ENCODE assay signal across 1 cellular context in genomic region chr3:168988867-168989266, GRCh38.
A peak's percentile ranks its signal among the peaks of the same experiment; 100 is the strongest.
TF ChIP-seq lines count a peak whose summit lies in the region.

No MANE protein-coding gene starts in this region.

TF ChIP-seq in HepG2, 621 proteins besides CTCF, POLR2A, EP300 and RAD21 (continued from another document and continues in another):
- TF ChIP-seq, protein P1, sequence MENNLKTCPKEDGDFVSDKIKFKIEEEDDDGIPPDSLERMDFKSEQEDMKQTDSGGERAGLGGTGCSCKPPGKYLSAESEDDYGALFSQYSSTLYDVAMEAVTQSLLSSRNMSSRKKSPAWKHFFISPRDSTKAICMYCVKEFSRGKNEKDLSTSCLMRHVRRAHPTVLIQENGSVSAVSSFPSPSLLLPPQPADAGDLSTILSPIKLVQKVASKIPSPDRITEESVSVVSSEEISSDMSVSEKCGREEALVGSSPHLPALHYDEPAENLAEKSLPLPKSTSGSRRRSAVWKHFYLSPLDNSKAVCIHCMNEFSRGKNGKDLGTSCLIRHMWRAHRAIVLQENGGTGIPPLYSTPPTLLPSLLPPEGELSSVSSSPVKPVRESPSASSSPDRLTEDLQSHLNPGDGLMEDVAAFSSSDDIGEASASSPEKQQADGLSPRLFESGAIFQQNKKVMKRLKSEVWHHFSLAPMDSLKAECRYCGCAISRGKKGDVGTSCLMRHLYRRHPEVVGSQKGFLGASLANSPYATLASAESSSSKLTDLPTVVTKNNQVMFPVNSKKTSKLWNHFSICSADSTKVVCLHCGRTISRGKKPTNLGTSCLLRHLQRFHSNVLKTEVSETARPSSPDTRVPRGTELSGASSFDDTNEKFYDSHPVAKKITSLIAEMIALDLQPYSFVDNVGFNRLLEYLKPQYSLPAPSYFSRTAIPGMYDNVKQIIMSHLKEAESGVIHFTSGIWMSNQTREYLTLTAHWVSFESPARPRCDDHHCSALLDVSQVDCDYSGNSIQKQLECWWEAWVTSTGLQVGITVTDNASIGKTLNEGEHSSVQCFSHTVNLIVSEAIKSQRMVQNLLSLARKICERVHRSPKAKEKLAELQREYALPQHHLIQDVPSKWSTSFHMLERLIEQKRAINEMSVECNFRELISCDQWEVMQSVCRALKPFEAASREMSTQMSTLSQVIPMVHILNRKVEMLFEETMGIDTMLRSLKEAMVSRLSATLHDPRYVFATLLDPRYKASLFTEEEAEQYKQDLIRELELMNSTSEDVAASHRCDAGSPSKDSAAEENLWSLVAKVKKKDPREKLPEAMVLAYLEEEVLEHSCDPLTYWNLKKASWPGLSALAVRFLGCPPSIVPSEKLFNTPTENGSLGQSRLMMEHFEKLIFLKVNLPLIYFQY (CRISPR knock-in tag; IDR thresholded peaks at IDR 0.05; ENCODE audit: borderline replicate concordance): 0 out of 2 replicates have a peak, but pooled peaks have one; percentile 21
- TF ChIP-seq ZSCAN21 (CRISPR knock-in tag; IDR thresholded peaks at IDR 0.05; ENCODE audit: borderline replicate concordance): no peak
- TF ChIP-seq, protein P2, sequence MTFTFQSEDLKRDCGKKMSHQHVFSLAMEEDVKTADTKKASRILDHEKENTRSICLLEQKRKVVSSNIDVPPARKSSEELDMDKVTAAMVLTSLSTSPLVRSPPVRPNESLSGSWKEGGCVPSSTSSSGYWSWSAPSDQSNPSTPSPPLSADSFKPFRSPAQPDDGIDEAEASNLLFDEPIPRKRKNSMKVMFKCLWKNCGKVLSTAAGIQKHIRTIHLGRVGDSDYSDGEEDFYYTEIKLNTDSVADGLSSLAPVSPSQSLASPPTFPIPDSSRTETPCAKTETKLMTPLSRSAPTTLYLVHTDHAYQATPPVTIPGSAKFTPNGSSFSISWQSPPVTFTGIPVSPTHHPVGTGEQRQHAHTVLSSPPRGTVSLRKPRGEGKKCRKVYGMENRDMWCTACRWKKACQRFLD (CRISPR knock-in tag; IDR thresholded peaks at IDR 0.05; ENCODE audit: borderline replicate concordance): no peak
- TF ChIP-seq, protein P3, sequence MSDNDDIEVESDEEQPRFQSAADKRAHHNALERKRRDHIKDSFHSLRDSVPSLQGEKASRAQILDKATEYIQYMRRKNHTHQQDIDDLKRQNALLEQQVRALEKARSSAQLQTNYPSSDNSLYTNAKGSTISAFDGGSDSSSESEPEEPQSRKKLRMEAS (IDR thresholded peaks at IDR 0.05): no peak
- no peak for TF ChIP-seq GABPA (IDR thresholded peaks at IDR 0.05; ENCODE audit: low read depth, low read length)
- TF ChIP-seq GABPA (CRISPR knock-in tag; IDR thresholded peaks at IDR 0.05; ENCODE audit: low read depth): no peak
- no peak for TF ChIP-seq ZNF776 (CRISPR knock-in tag; IDR thresholded peaks at IDR 0.05)
- TF ChIP-seq CCAR2 (optimal IDR thresholded peaks at IDR 0.05; ENCODE audit: low read depth, low read length): no peak
- TF ChIP-seq, protein P4, sequence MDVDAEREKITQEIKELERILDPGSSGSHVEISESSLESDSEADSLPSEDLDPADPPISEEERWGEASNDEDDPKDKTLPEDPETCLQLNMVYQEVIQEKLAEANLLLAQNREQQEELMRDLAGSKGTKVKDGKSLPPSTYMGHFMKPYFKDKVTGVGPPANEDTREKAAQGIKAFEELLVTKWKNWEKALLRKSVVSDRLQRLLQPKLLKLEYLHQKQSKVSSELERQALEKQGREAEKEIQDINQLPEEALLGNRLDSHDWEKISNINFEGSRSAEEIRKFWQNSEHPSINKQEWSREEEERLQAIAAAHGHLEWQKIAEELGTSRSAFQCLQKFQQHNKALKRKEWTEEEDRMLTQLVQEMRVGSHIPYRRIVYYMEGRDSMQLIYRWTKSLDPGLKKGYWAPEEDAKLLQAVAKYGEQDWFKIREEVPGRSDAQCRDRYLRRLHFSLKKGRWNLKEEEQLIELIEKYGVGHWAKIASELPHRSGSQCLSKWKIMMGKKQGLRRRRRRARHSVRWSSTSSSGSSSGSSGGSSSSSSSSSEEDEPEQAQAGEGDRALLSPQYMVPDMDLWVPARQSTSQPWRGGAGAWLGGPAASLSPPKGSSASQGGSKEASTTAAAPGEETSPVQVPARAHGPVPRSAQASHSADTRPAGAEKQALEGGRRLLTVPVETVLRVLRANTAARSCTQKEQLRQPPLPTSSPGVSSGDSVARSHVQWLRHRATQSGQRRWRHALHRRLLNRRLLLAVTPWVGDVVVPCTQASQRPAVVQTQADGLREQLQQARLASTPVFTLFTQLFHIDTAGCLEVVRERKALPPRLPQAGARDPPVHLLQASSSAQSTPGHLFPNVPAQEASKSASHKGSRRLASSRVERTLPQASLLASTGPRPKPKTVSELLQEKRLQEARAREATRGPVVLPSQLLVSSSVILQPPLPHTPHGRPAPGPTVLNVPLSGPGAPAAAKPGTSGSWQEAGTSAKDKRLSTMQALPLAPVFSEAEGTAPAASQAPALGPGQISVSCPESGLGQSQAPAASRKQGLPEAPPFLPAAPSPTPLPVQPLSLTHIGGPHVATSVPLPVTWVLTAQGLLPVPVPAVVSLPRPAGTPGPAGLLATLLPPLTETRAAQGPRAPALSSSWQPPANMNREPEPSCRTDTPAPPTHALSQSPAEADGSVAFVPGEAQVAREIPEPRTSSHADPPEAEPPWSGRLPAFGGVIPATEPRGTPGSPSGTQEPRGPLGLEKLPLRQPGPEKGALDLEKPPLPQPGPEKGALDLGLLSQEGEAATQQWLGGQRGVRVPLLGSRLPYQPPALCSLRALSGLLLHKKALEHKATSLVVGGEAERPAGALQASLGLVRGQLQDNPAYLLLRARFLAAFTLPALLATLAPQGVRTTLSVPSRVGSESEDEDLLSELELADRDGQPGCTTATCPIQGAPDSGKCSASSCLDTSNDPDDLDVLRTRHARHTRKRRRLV (CRISPR knock-in tag; IDR thresholded peaks at IDR 0.05): no peak
- TF ChIP-seq EHMT2 (IDR thresholded peaks at IDR 0.05; ENCODE audit: borderline replicate concordance, low read depth, low read length): peak; percentile 95; the same call in 1 of the 2 replicates
- no peak for TF ChIP-seq ZNF451 (CRISPR knock-in tag; IDR thresholded peaks at IDR 0.05)
- no peak for TF ChIP-seq NPAS2 (CRISPR knock-in tag; IDR thresholded peaks at IDR 0.05; ENCODE audit: borderline replicate concordance)
- no peak for TF ChIP-seq ZNF234 (CRISPR knock-in tag; conservative IDR thresholded peaks at IDR 0.05)
- TF ChIP-seq, protein P5, sequence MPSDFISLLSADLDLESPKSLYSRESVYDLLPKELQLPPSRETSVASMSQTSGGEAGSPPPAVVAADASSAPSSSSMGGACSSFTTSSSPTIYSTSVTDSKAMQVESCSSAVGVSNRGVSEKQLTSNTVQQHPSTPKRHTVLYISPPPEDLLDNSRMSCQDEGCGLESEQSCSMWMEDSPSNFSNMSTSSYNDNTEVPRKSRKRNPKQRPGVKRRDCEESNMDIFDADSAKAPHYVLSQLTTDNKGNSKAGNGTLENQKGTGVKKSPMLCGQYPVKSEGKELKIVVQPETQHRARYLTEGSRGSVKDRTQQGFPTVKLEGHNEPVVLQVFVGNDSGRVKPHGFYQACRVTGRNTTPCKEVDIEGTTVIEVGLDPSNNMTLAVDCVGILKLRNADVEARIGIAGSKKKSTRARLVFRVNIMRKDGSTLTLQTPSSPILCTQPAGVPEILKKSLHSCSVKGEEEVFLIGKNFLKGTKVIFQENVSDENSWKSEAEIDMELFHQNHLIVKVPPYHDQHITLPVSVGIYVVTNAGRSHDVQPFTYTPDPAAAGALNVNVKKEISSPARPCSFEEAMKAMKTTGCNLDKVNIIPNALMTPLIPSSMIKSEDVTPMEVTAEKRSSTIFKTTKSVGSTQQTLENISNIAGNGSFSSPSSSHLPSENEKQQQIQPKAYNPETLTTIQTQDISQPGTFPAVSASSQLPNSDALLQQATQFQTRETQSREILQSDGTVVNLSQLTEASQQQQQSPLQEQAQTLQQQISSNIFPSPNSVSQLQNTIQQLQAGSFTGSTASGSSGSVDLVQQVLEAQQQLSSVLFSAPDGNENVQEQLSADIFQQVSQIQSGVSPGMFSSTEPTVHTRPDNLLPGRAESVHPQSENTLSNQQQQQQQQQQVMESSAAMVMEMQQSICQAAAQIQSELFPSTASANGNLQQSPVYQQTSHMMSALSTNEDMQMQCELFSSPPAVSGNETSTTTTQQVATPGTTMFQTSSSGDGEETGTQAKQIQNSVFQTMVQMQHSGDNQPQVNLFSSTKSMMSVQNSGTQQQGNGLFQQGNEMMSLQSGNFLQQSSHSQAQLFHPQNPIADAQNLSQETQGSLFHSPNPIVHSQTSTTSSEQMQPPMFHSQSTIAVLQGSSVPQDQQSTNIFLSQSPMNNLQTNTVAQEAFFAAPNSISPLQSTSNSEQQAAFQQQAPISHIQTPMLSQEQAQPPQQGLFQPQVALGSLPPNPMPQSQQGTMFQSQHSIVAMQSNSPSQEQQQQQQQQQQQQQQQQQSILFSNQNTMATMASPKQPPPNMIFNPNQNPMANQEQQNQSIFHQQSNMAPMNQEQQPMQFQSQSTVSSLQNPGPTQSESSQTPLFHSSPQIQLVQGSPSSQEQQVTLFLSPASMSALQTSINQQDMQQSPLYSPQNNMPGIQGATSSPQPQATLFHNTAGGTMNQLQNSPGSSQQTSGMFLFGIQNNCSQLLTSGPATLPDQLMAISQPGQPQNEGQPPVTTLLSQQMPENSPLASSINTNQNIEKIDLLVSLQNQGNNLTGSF (CRISPR knock-in tag; IDR thresholded peaks at IDR 0.05): no peak
- TF ChIP-seq GTF2F1 (IDR thresholded peaks at IDR 0.05; ENCODE audit: low read length): no peak
- TF ChIP-seq ISX (CRISPR knock-in tag; conservative IDR thresholded peaks at IDR 0.05): no peak
- TF ChIP-seq ZNF609 (CRISPR knock-in tag; IDR thresholded peaks at IDR 0.05; ENCODE audit: borderline replicate concordance): peak; percentile 82; the same call in 1 of the 2 replicates
- peak; percentile 68; the same call in 1 of the 2 replicates for TF ChIP-seq MLX (CRISPR knock-in tag; IDR thresholded peaks at IDR 0.05)
- no peak for TF ChIP-seq SP2 (CRISPR knock-in tag; IDR thresholded peaks at IDR 0.05)
- no peak for TF ChIP-seq PAF1 (CRISPR knock-in tag; IDR thresholded peaks at IDR 0.05)
- no peak for TF ChIP-seq CENPX (CRISPR knock-in tag; IDR thresholded peaks at IDR 0.05)
- TF ChIP-seq HOMEZ (CRISPR knock-in tag; IDR thresholded peaks at IDR 0.05; ENCODE audit: low read depth): peak; percentile 94
- 0 out of 2 replicates have a peak, but pooled peaks have one; percentile 37 for TF ChIP-seq ZSCAN9 (CRISPR knock-in tag; IDR thresholded peaks at IDR 0.05; ENCODE audit: borderline replicate concordance)
- TF ChIP-seq ZNF629 (CRISPR knock-in tag; conservative IDR thresholded peaks at IDR 0.05): no peak
